8 cellular contexts compared by ENCODE assay signal in genomic region chr13:48580185-48580803, GRCh38. TPM values are rescaled to one million over a fixed set of nuclear protein-coding genes. Genes with fewer than 3 reads are reported as not detected.
DNase-seq lines count a peak whose midpoint lies in the region; ATAC-seq, FAIRE-seq and TF ChIP-seq lines count a peak whose summit lies in the region.

No MANE protein-coding gene starts in this region.

- H3K27ac ChIP-seq in endothelial cell of umbilical vein (ENCODE audit: insufficient read depth, low read depth, low read length) = no peak overlapping the region

- no peaks in the 10 kb centered on the region for H3K36me3 Mint-ChIP-seq in naive B cell

- H3K9me3 ChIP-seq in endothelial cell of umbilical vein (replicated peaks; ENCODE audit: control insufficient read depth, insufficient read depth, low read length) = no peaks in the 10 kb centered on the region

- ATAC-seq in naive B cell (ENCODE audit: low read depth in 2 of 2) = peak; percentile 14 to 24
- ATAC-seq in stimulated activated naive CD8-positive, alpha-beta T cell treated with anti-CD3 and anti-CD28 coated beads, Interleukin-15, Interleukin-2, amounts not matched to agents 100 U/mL and 50 U/mL, for 24 hours = no peak
- ATAC-seq in HG02973 (IDR thresholded peaks at IDR 0.05; ENCODE audit: unreplicated experiment) = no peak

- BruUV-seq in endothelial cell of umbilical vein (replicated peaks; lab: Mats Ljungman, UMichigan) = no TSS peak

- intact Hi-C loops in endothelial cell of umbilical vein (cut with micrococcal nuclease) = loop anchor here (1.0 to 5.0 kb wide), 5 partner anchors 47 to 453 kb away; partner anchors contain the start of genes ITM2B and RCBTB2

- FAIRE-seq in GM19239 (lab: Jason Lieb, UNC) = peak; percentile 77
- peak; percentile 67 for FAIRE-seq in endothelial cell of umbilical vein (lab: Jason Lieb, UNC)

- no peaks in the 10 kb centered on the region for H3K36me3 ChIP-seq in endothelial cell of umbilical vein (ENCODE audit: control insufficient read depth in 2 of 2, extremely low read depth in 1 of 2, insufficient read depth in 2 of 2, low read length in 2 of 2)

- no peaks in the 10 kb centered on the region for H4K20me1 ChIP-seq in endothelial cell of umbilical vein (replicated peaks; ENCODE audit: control insufficient read depth, extremely low read depth, insufficient read depth, low read length)

- no peaks in the 10 kb centered on the region for H3K79me2 ChIP-seq in endothelial cell of umbilical vein (ENCODE audit: control insufficient read depth, insufficient read depth, low read length)

- dilution Hi-C loops in endothelial cell of umbilical vein (cut with MboI; ENCODE audit: extremely low pct_ligation_motif_present, low sequenced_read_pairs) = no loop called here

- peak; percentile 36 for TF ChIP-seq CTCF in AG04449 (IDR thresholded peaks at IDR 0.05; ENCODE audit: insufficient read depth, low read length, missing control alignments)
- peak; percentile 45 to 46 for TF ChIP-seq CTCF in endothelial cell of umbilical vein (IDR thresholded peaks at IDR 0.05; ENCODE audit: extremely low read depth in 1 of 2, insufficient read depth in 1 of 2, low read depth in 1 of 2, low read length in 2 of 2)

- peaks cover 72 to 78% (median 78%) of the 10 kb centered on the region in 3 donors for H3K27me3 Mint-ChIP-seq in naive B cell

- H3K4me1 ChIP-seq in endothelial cell of umbilical vein (ENCODE audit: control insufficient read depth, extremely low read depth, insufficient read depth, low read length) = peaks cover 13% of the 10 kb centered on the region

- no peaks in the 10 kb centered on the region for H3K9me1 ChIP-seq in endothelial cell of umbilical vein (replicated peaks; ENCODE audit: control insufficient read depth, extremely low read depth, insufficient read depth, low read length)

- peaks cover 0 to 4% of the 10 kb centered on the region in 2 experiments for H3K27me3 ChIP-seq in endothelial cell of umbilical vein (ENCODE audit: control insufficient read depth in 2 of 2, insufficient read depth in 2 of 2, low read length in 2 of 2)

- peaks cover 0 to 1% (median 0%) of the 10 kb centered on the region in 7 donors for H3K9me3 Mint-ChIP-seq in naive B cell

- CTCF ChIA-PET in AG04449 (lab: Yijun Ruan, JAX) (interaction anchor here (0.6 to 7.5 kb wide), 48 partner anchors 7 to 905 kb away, joined by 3 to 214 read pairs (median 4); partner anchors contain the start of genes ITM2B and MED4), endothelial cell of umbilical vein (lab: Charles Lee) (interaction anchor here (0.5 to 8.7 kb wide), 115 partner anchors 8 to 1815 kb away, joined by 3 to 393 read pairs (median 5); partner anchors contain the start of genes FNDC3A, ITM2B, LPAR6 and MED4)

- no peak for TF ChIP-seq POLR2A in endothelial cell of umbilical vein (IDR thresholded peaks at IDR 0.05; ENCODE audit: low read depth, low read length)

- H2AFZ ChIP-seq in endothelial cell of umbilical vein (ENCODE audit: low read depth, low read length) = no peak overlapping the region

- POLR2A ChIA-PET in AG04449 (lab: Yijun Ruan, JAX) = interaction anchor here (0.6 kb wide), 1 partner anchor 581 kb away, joined by 3 read pairs; no protein-coding TSS in a partner anchor
- POLR2A ChIA-PET in endothelial cell of umbilical vein (lab: Charles Lee) = interaction anchor here (0.6 to 1.0 kb wide), 4 partner anchors 48 to 246 kb away, joined by 3 to 6 read pairs (median 3); partner anchors contain the start of gene RCBTB2

- H3K4me3 ChIP-seq in AG04449 (ENCODE audit: low read depth, low read length) = no peak overlapping the region
- H3K4me3 ChIP-seq in endothelial cell of umbilical vein (replicated peaks in 1 of 3; ENCODE audit: insufficient read depth in 1 of 3, low read depth in 1 of 3, low read length in 3 of 3) = no peak overlapping the region

- peak overlapping the region in 2 of 6 donors; percentile 8 to 74 for H3K27ac Mint-ChIP-seq in naive B cell

- DNase-seq in AG04449 (ENCODE audit: low read depth, low spot score) (no peak), GM19239 (ENCODE audit: insufficient read length, low spot score) (no peak), NCI-H748 treated with DMSO at 0.1 percent for 48 hours (lab: John Stamatoyannopoulos, UW) (peak; percentile 48), endothelial cell of umbilical vein (ENCODE audit: low read depth, low spot score) (peak; percentile 87), naive B cell (peak; percentile 59)
- peak; percentile 86 for DNase-seq in activated CD8-positive, alpha-beta memory T cell treated with anti-CD3 and anti-CD28 coated beads for 24 hours
- peak; percentile 76 for DNase-seq in stimulated activated naive CD8-positive, alpha-beta T cell treated with anti-CD3 and anti-CD28 coated beads, Interleukin-15, Interleukin-2, amounts not matched to agents 100 U/mL and 50 U/mL, for 24 hours

- H3K9ac ChIP-seq in endothelial cell of umbilical vein (replicated peaks; ENCODE audit: extremely low read depth, insufficient read depth, low read length) = no peak overlapping the region

- H3K4me1 Mint-ChIP-seq in naive B cell = peaks cover 24 to 32% (median 26%) of the 10 kb centered on the region in 3 donors

- no peak overlapping the region for H3K4me3 Mint-ChIP-seq in naive B cell

- no peak overlapping the region for H3K4me2 ChIP-seq in endothelial cell of umbilical vein (ENCODE audit: insufficient read depth, low read length)

TF ChIP-seq in endothelial cell of umbilical vein, 7 proteins besides CTCF, POLR2A, EP300 and RAD21:
- TF ChIP-seq FOS (IDR thresholded peaks at IDR 0.05; ENCODE audit: borderline replicate concordance, insufficient read depth, low read length) (no peak), JUN (IDR thresholded peaks at IDR 0.05; ENCODE audit: borderline replicate concordance, insufficient read depth, insufficient read length, low read depth) (no peak), MYC (IDR thresholded peaks at IDR 0.05; ENCODE audit: low read depth, low read length) (no peak), EZH2 (IDR thresholded peaks at IDR 0.05; ENCODE audit: borderline replicate concordance, low read depth, low read length, severe bottlenecking) (no peak), POLR2AphosphoS5 (IDR thresholded peaks at IDR 0.05; ENCODE audit: insufficient read depth, low read depth, low read length) (no peak), MAX (IDR thresholded peaks at IDR 0.05; ENCODE audit: insufficient read depth, insufficient read length) (no peak), GATA2 (IDR thresholded peaks at IDR 0.05; ENCODE audit: insufficient read depth, insufficient read length, low read depth, low read length) (no peak)

RNA-seq across cellular contexts. Expression of gene RCBTB2, which starts 47.4 kb away (rescaled TPM):
- total RNA-seq in endothelial cell of umbilical vein = 9.9 and 12.6 TPM in 2 replicates
- polyA plus RNA-seq in endothelial cell of umbilical vein (8.6 and 10.7 TPM in 2 replicates), naive B cell (ENCODE audit: low read depth in 6 of 6) (1 to 10 TPM in 5 of 6 donors, not detected in 1; 2.0 to 4.2 (median 2.1) TPM)
- 9.5 and 9.8 TPM in 2 replicates for polyA plus RNA-seq in endothelial cell of umbilical vein (2011; cell fraction: cytosol; rRNA removed)
- 15.4 and 19.8 TPM in 2 replicates for polyA plus RNA-seq in endothelial cell of umbilical vein (2011; cell fraction: nucleus; rRNA removed)
- 7.1 and 8.1 TPM in 2 replicates for polyA plus RNA-seq in endothelial cell of umbilical vein (2012)
- polyA minus RNA-seq in endothelial cell of umbilical vein = 15.1 and 15.9 TPM in 2 replicates
- 1.2 TPM for polyA minus RNA-seq in endothelial cell of umbilical vein (2011; cell fraction: cytosol; rRNA and poly(A)+ RNA removed)
- 6.9 and 10.5 TPM in 2 replicates for polyA minus RNA-seq in endothelial cell of umbilical vein (2011; cell fraction: nucleus; rRNA and poly(A)+ RNA removed)

Comparison
In these comparisons a context has a peak if more than half of its experiments do, and no peak if none do; other contexts are left out.
1. DNase-seq: peak in NCI-H748 treated with DMSO at 0.1 percent for 48 hours (single experiment), activated CD8-positive, alpha-beta memory T cell treated with anti-CD3 and anti-CD28 coated beads for 24 hours (single experiment), endothelial cell of umbilical vein (single experiment), naive B cell (single experiment) and stimulated activated naive CD8-positive, alpha-beta T cell treated with anti-CD3 and anti-CD28 coated beads, Interleukin-15, Interleukin-2, amounts not matched to agents 100 U/mL and 50 U/mL, for 24 hours (single experiment); none in AG04449 (single experiment) and GM19239 (single experiment).
2. ATAC-seq: peak in naive B cell (2 of 2); none in stimulated activated naive CD8-positive, alpha-beta T cell treated with anti-CD3 and anti-CD28 coated beads, Interleukin-15, Interleukin-2, amounts not matched to agents 100 U/mL and 50 U/mL, for 24 hours (single experiment) and HG02973 (single experiment).